Comparison of ENCODE assay signal across 1 cellular context in the genomic region with DNA sequence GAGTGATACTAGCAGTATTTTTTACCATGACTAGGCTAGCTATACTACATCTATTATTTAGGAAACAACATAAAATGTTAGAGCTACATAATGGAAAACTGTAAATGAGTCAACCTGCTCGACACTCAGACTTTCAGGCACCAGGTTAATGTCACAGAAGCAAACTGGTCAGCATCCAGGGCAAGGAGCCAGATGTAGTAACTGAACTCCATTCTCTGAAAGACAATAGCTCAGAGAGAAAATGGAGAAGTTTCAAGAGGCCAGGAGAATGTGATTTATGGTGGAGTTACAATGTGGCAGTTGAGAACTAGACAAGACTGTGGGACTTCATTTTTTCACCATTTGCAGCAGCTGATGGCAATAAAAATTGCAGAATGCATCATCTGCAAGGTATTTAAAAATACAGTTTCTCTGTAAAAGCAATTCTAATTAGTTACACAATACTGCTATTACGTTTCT.
TF ChIP-seq lines count a peak whose summit lies in the region.

No MANE protein-coding gene starts in this region.

TF ChIP-seq in SK-N-SH, 30 proteins besides CTCF, POLR2A, EP300 and RAD21 (continued from another document):
- TF ChIP-seq, protein P1, sequence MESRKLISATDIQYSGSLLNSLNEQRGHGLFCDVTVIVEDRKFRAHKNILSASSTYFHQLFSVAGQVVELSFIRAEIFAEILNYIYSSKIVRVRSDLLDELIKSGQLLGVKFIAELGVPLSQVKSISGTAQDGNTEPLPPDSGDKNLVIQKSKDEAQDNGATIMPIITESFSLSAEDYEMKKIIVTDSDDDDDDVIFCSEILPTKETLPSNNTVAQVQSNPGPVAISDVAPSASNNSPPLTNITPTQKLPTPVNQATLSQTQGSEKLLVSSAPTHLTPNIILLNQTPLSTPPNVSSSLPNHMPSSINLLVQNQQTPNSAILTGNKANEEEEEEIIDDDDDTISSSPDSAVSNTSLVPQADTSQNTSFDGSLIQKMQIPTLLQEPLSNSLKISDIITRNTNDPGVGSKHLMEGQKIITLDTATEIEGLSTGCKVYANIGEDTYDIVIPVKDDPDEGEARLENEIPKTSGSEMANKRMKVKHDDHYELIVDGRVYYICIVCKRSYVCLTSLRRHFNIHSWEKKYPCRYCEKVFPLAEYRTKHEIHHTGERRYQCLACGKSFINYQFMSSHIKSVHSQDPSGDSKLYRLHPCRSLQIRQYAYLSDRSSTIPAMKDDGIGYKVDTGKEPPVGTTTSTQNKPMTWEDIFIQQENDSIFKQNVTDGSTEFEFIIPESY (IDR thresholded peaks at IDR 0.05; ENCODE audit: borderline replicate concordance, low read depth), result peak; percentile 57; the same call in 1 of the 2 replicates
- TF ChIP-seq EZH2phosphoT487 (IDR thresholded peaks at IDR 0.05; ENCODE audit: borderline replicate concordance, low read depth) (no peak), GABPA (IDR thresholded peaks at IDR 0.05; ENCODE audit: low read depth) (no peak), YY1 (IDR thresholded peaks at IDR 0.05; ENCODE audit: low read depth) (peak; percentile 18; the same call in 1 of the 2 replicates)
- TF ChIP-seq, protein P2, sequence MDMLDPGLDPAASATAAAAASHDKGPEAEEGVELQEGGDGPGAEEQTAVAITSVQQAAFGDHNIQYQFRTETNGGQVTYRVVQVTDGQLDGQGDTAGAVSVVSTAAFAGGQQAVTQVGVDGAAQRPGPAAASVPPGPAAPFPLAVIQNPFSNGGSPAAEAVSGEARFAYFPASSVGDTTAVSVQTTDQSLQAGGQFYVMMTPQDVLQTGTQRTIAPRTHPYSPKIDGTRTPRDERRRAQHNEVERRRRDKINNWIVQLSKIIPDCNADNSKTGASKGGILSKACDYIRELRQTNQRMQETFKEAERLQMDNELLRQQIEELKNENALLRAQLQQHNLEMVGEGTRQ (IDR thresholded peaks at IDR 0.05; ENCODE audit: borderline replicate concordance, low read depth, low read length), result no peak
